Comparison of ENCODE assay signal across 8 cellular contexts in the genomic region with DNA sequence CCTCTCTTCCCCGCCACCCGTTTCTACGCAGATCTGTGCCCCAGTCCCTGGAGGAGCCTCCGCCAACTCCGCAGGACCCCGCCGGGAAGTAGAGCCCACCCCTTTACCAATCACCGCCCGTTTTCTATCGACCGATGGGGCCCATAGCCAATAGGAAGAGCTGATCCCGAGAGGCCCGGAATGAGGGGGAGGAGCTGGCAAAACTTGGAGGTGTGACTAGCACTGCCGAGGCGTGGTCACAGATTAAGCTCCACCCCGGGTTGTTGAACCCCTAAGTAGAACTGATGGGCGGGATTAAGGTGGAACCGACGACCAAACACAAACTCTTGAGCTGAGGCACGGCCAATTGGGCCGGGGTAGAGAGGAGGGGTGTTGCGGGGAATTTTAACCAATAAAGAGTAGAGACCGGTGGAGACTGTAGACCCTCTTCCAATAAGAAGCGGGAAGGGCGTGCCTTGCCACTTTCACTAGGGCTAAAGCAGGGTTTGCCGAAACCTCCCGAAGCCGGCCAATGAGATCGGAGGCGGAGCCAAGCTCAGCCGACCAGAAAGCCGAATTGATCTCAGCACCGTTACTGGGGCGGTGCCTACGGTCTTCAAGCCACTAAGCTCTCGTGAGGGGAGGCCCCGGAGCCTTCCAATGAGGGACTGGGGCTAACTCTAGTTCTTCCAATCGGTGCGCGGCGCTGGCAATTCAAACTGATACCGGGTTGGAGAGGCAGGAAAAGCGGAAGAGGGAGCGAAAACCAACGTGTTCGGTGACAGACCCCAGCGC. TPM values are rescaled to one million over a fixed set of nuclear protein-coding genes. Genes with fewer than 3 reads are reported as not detected.
A peak's percentile ranks its signal among the peaks of the same experiment; 100 is the strongest.
DNase-seq lines count a peak whose midpoint lies in the region; ATAC-seq, FAIRE-seq and TF ChIP-seq lines count a peak whose summit lies in the region.
"Not testable (repeated sequence)": the region's sequence is repeated elsewhere in the genome, so short reads cannot be mapped to it uniquely, and the experiment has no call there.

A gene (plus strand): TSS at position 691 of the 774 bp plus-strand sequence. CDS start 874 bp downstream, outside the sequence.
A gene (minus strand): TSS at position 45 of the 774 bp plus-strand sequence. CDS start 2,427 bp downstream, outside the sequence.

- not testable (repeated sequence) for H3K4me1 Mint-ChIP-seq in WTC11

- dilution Hi-C loops in keratinocyte (cut with MboI; ENCODE audit: extremely low pct_ligation_motif_present, low sequenced_read_pairs) = not testable (repeated sequence)

- H3K79me2 ChIP-seq in keratinocyte (ENCODE audit: control insufficient read depth, insufficient read depth, low read length) = not testable (repeated sequence)

- H3K27ac ChIP-seq in coronary artery = peak within 1 kb of the TSS in 1 of 2 donors; percentile 87
- not testable (repeated sequence) for H3K27ac ChIP-seq in keratinocyte (ENCODE audit: control insufficient read depth, insufficient read depth, low read length); psoas muscle

- TF ChIP-seq CTCF in BE2C (IDR thresholded peaks at IDR 0.05; ENCODE audit: low read depth, low read length); WTC11 (IDR thresholded peaks at IDR 0.05); coronary artery (IDR thresholded peaks at IDR 0.05); keratinocyte (optimal IDR thresholded peaks at IDR 0.05 in 1 of 3, IDR thresholded peaks at IDR 0.05 in 1 of 3, conservative IDR thresholded peaks at IDR 0.05 in 1 of 3; ENCODE audit: extremely low read depth in 1 of 3, insufficient read depth in 2 of 3, low read length in 3 of 3); psoas muscle (IDR thresholded peaks at IDR 0.05): not testable (repeated sequence)

- H3K9me3 ChIP-seq in BE2C; keratinocyte (ENCODE audit: control insufficient read depth, low read depth, low read length); psoas muscle: not testable (repeated sequence)

- H3K4me2 ChIP-seq in keratinocyte (ENCODE audit: control insufficient read depth, extremely low read depth, insufficient read depth, low read depth, low read length) = not testable (repeated sequence)

- no CpG with 5 or more reads among the region's 47 CpGs for WGBS in psoas muscle, 3 donors

- not testable (repeated sequence) for H3K9me3 Mint-ChIP-seq in WTC11

- not testable (repeated sequence) for H3K9ac ChIP-seq in keratinocyte (ENCODE audit: control insufficient read depth, extremely low read depth, insufficient read depth, low read length)

- peak within 1 kb of the TSS; percentile 49 for H3K4me3 ChIP-seq in BE2C (ENCODE audit: low read depth, low read length)
- H3K4me3 ChIP-seq in coronary artery = peak within 1 kb of the TSS; percentile 68
- peak within 1 kb of the TSS in 2 of 3 experiments; percentile 27 to 36 for H3K4me3 ChIP-seq in keratinocyte (ENCODE audit: control insufficient read depth in 2 of 3, extremely low read depth in 1 of 3, insufficient read depth in 2 of 3, low read depth in 1 of 3, low read length in 3 of 3)
- H3K4me3 ChIP-seq in psoas muscle = peak within 1 kb of the TSS; percentile 61

- not testable (repeated sequence) for H3K36me3 Mint-ChIP-seq in WTC11

- ATAC-seq in GM19043 (IDR thresholded peaks at IDR 0.05; ENCODE audit: low read depth, unreplicated experiment) = peak; percentile 85
- ATAC-seq in HG02610 (IDR thresholded peaks at IDR 0.05; ENCODE audit: unreplicated experiment) = peak; percentile 88
- ATAC-seq in HG03469 (IDR thresholded peaks at IDR 0.05; ENCODE audit: unreplicated experiment) = peak; percentile 83
- peak; percentile 82 for ATAC-seq in WTC11
- peak; percentile 90 to 93 (median 92) for ATAC-seq in psoas muscle

- FAIRE-seq in keratinocyte (lab: Jason Lieb, UNC) = not testable (repeated sequence)

- intact Hi-C loops in psoas muscle (cut with DNase I) = not testable (repeated sequence)

- not testable (repeated sequence) for H3K27me3 ChIP-seq in BE2C; keratinocyte (ENCODE audit: control insufficient read depth, extremely low read depth, insufficient read depth, low read length); psoas muscle (ENCODE audit: insufficient read depth in 3 of 3, low read length in 2 of 3)

- POLR2A ChIA-PET in WTC11 (lab: Charles Lee) = not testable (repeated sequence)

- H3K27me3 Mint-ChIP-seq in WTC11 (ENCODE audit: low read depth) = not testable (repeated sequence)

- H3K9me1 ChIP-seq in keratinocyte (ENCODE audit: control insufficient read depth, extremely low read depth, insufficient read depth, low read length) = not testable (repeated sequence)

- H2AFZ ChIP-seq in keratinocyte (ENCODE audit: control insufficient read depth, low read length) = not testable (repeated sequence)

- H3K36me3 ChIP-seq in BE2C; keratinocyte (ENCODE audit: control insufficient read depth in 2 of 2, extremely low read depth in 1 of 2, insufficient read depth in 2 of 2, low read length in 2 of 2); psoas muscle (ENCODE audit: insufficient read depth in 1 of 2, low read depth in 1 of 2): not testable (repeated sequence)

- peak within 1 kb of the TSS; percentile 84 for H3K4me3 Mint-ChIP-seq in WTC11

- CTCF ChIA-PET in WTC11 (lab: Charles Lee) = not testable (repeated sequence)

- H4K20me1 ChIP-seq in keratinocyte (ENCODE audit: control insufficient read depth, extremely low read depth, insufficient read depth, low read length) = not testable (repeated sequence)

- not testable (repeated sequence) for H3K27ac Mint-ChIP-seq in WTC11

- H3K4me1 ChIP-seq in BE2C; keratinocyte (ENCODE audit: control insufficient read depth, extremely low read depth, insufficient read depth, low read length); psoas muscle: not testable (repeated sequence)

- DNase-seq in BE2C; WTC11 (ENCODE audit: low spot score); coronary artery (ENCODE audit: low spot score); keratinocyte (ENCODE audit: low read depth, low spot score); psoas muscle: not testable (repeated sequence)

RNA-seq across cellular contexts. Expression of the first gene that starts in this region (rescaled TPM):
- polyA plus RNA-seq in BE2C (2012; ENCODE audit: insufficient read depth, insufficient read length, low read depth) = 2.1 TPM
- total RNA-seq in WTC11 (2021) = 12.8 to 14.3 TPM (median 12.9 TPM) in 3 replicates
- polyA plus RNA-seq in keratinocyte = 0.36 to 3.0 TPM (median 1.1 TPM) in 3 replicates
- not detected for polyA plus RNA-seq in keratinocyte (2011; ENCODE audit: low read depth)
- polyA plus RNA-seq in keratinocyte (2011; cell fraction: cytosol; rRNA removed) = 0.25 and 0.85 TPM in 2 replicates
- 0.51 and 0.74 TPM in 2 replicates for polyA plus RNA-seq in keratinocyte (2011; cell fraction: nucleus; rRNA removed)
- polyA plus RNA-seq in keratinocyte (2012; ENCODE audit: low replicate concordance) = 0.16 and 1.2 TPM in 2 replicates
- 0.13 to 0.26 TPM in 2 of 3 replicates, not detected in the other for polyA minus RNA-seq in keratinocyte
- polyA minus RNA-seq in keratinocyte (2011; cell fraction: cytosol; rRNA and poly(A)+ RNA removed) = not detected
- 0.21 and 0.39 TPM in 2 replicates for polyA minus RNA-seq in keratinocyte (2011; cell fraction: nucleus; rRNA and poly(A)+ RNA removed)
- not detected for total RNA-seq in psoas muscle
- polyA plus RNA-seq in psoas muscle = under 1 TPM in 2 of 3 donors, not detected in 1; 0.03 to 0.05 TPM

RNA-seq across cellular contexts. Expression of the second gene that starts in this region (rescaled TPM):
- 24.4 TPM for polyA plus RNA-seq in BE2C (2012; ENCODE audit: insufficient read depth, insufficient read length, low read depth)
- 48.4 to 64.8 TPM (median 48.7 TPM) in 3 replicates for total RNA-seq in WTC11 (2021)
- polyA plus RNA-seq in keratinocyte = 7.7 to 16.7 TPM (median 11.0 TPM) in 3 replicates
- 10.9 TPM for polyA plus RNA-seq in keratinocyte (2011; ENCODE audit: low read depth)
- polyA plus RNA-seq in keratinocyte (2011; cell fraction: cytosol; rRNA removed) = 8.2 and 10.3 TPM in 2 replicates
- 15.5 and 20.3 TPM in 2 replicates for polyA plus RNA-seq in keratinocyte (2011; cell fraction: nucleus; rRNA removed)
- polyA plus RNA-seq in keratinocyte (2012; ENCODE audit: low replicate concordance) = 12.1 and 13.4 TPM in 2 replicates
- 9.4 to 29.3 TPM (median 11.3 TPM) in 3 replicates for polyA minus RNA-seq in keratinocyte
- polyA minus RNA-seq in keratinocyte (2011; cell fraction: cytosol; rRNA and poly(A)+ RNA removed) = 41.6 TPM
- 16.0 and 23.3 TPM in 2 replicates for polyA minus RNA-seq in keratinocyte (2011; cell fraction: nucleus; rRNA and poly(A)+ RNA removed)
- 10 to 100 TPM in 1 of 4 donors, 1 to 10 TPM in 3; 3.8 to 12.5 (median 6.3) TPM for total RNA-seq in psoas muscle
- 1 to 10 TPM; 2.3 to 2.7 (median 2.5) TPM for polyA plus RNA-seq in psoas muscle

Comparison
In these comparisons a context has a peak if more than half of its experiments do, and no peak if none do; other contexts are left out.
1. RNA of the first gene that starts in this region (total RNA-seq): 12.8 to 14.3 TPM in WTC11; not detected in psoas muscle; every median in the first group is over 10 times any median in the second.
2. Peak in every context shown above with its lines, with median percentiles within 50 percentile points of each other: H3K4me3 ChIP-seq and ATAC-seq.